In the genomic region with DNA sequence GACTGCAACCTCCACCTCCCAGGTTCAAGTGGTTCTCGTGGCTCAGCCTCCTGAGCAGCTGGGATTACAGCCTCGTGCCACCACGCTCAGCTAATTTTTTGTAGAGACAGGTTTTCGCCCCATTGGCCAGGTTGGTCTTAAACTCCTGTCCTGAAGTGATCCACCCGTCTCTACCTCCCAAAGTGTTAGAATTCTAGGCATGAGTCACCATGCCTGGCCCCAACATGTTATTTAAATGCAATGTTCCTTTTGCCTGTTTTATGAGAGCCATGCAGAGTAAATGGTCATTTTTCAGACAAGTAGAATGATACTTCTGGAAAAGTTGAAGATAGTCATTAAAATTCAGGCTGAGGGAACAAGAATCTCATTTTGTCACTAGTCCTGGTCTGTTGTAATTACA, we compare ENCODE assay signal across 18 cellular contexts. TPM values are rescaled to one million over a fixed set of nuclear protein-coding genes. Genes with fewer than 3 reads are reported as not detected.
DNase-seq lines count a peak whose midpoint lies in the region; ATAC-seq and TF ChIP-seq lines count a peak whose summit lies in the region.
"Had no signal": no experiment of that assay in that cellular context is flagged by ENCODE, and none has a peak within 500 bp of the region (broad histone marks: within the 10 kb centered on the region; RNA-seq: fewer than 3 reads in every experiment).

No MANE protein-coding gene starts in this region.

- H3K4me2 ChIP-seq in mammary epithelial cell (ENCODE audit: insufficient read depth, low read depth, low read length) = no peak overlapping the region

- H3K9ac ChIP-seq in mammary epithelial cell (ENCODE audit: insufficient read depth, low read length) = no peak overlapping the region
- H3K9ac ChIP-seq: BLaER1 treated with 17β-estradiol and CSF1 and Interleukin-3, amounts not matched to agents 10 nM and 100 nM had no signal

- ATAC-seq in Right ventricle myocardium inferior = no peak
- no peak for ATAC-seq in left ventricle myocardium superior
- peak; percentile 70 for ATAC-seq in foreskin keratinocyte
- ATAC-seq in HG02970 (IDR thresholded peaks at IDR 0.05; ENCODE audit: low FRiP score, unreplicated experiment) = no peak
- ATAC-seq: CD8-positive, alpha-beta T cell; GM12878 had no signal

- H3K9me3 ChIP-seq in mammary epithelial cell (replicated peaks; ENCODE audit: insufficient read depth, low read length) = peaks cover 3% of the 10 kb centered on the region
- H3K9me3 ChIP-seq in tibial artery = no peaks in the 10 kb centered on the region

- no peak for TF ChIP-seq CTCF in mammary epithelial cell (conservative IDR thresholded peaks at IDR 0.05 in 1 of 2, IDR thresholded peaks at IDR 0.05 in 1 of 2; ENCODE audit: extremely low read depth in 1 of 2, insufficient read depth in 1 of 2, low read depth in 1 of 2, low read length in 2 of 2)
- no peak for TF ChIP-seq CTCF in foreskin keratinocyte (conservative IDR thresholded peaks at IDR 0.05)
- TF ChIP-seq CTCF in tibial artery (IDR thresholded peaks at IDR 0.05) = no peak
- TF ChIP-seq CTCF in type B pancreatic cell (conservative IDR thresholded peaks at IDR 0.05) = no peak

- no peaks in the 10 kb centered on the region for H3K9me3 Mint-ChIP-seq in type B pancreatic cell
- H3K9me3 Mint-ChIP-seq: CD8-positive, alpha-beta T cell; IgD-negative memory B cell had no signal

- H3K4me3 Mint-ChIP-seq in type B pancreatic cell = no peak overlapping the region
- H3K4me3 Mint-ChIP-seq: B cell; CD8-positive, alpha-beta T cell; H9; IgD-negative memory B cell had no signal

- no TSS peak for BruUV-seq in mammary epithelial cell (replicated peaks; lab: Mats Ljungman, UMichigan)

- in situ Hi-C loops in mammary epithelial cell (cut with MboI; ENCODE audit: low sequenced_read_pairs in 2 of 2) = no loop called here

- H2AFZ ChIP-seq in mammary epithelial cell (ENCODE audit: low read depth, low read length) = no peak overlapping the region

- H3K79me2 ChIP-seq in mammary epithelial cell (ENCODE audit: insufficient read depth, low read length) = no peaks in the 10 kb centered on the region

- H3K27ac Mint-ChIP-seq in type B pancreatic cell = no peak overlapping the region
- H3K27ac Mint-ChIP-seq: B cell; CD8-positive, alpha-beta T cell; IgD-negative memory B cell had no signal

- WGBS in mammary epithelial cell (ENCODE audit: low coverage, missing lambda C conversion rate) = 73% methylated on average over 5 of the region's 5 CpGs

- peaks cover 27% of the 10 kb centered on the region for H3K27me3 Mint-ChIP-seq in type B pancreatic cell

- DNase-seq in Right ventricle myocardium inferior (ENCODE audit: missing footprints) (peak; percentile 17), left ventricle myocardium superior (no peak), mammary epithelial cell (peak; percentile 25), foreskin keratinocyte (peak; percentile 30 to 51), tibial artery (no peak), type B pancreatic cell (ENCODE audit: extremely low spot score, unreplicated experiment) (no peak), NCI-H1694 (lab: John Stamatoyannopoulos, UW) (no peak)
- DNase-seq: 8988T; Calu3; CD8-positive, alpha-beta T cell; DMS79 treated with DMSO at 0.1 percent for 48 hours; EL; H9 had no signal

- no peaks in the 10 kb centered on the region for H3K36me3 Mint-ChIP-seq in type B pancreatic cell
- H3K36me3 Mint-ChIP-seq: CD8-positive, alpha-beta T cell had no signal

- H3K4me1 Mint-ChIP-seq in type B pancreatic cell (ENCODE audit: unreplicated experiment) = peaks cover 32% of the 10 kb centered on the region

- dilution Hi-C loops in mammary epithelial cell (cut with HindIII; ENCODE audit: low sequenced_read_pairs) = no loop called here

- H4K20me1 ChIP-seq in mammary epithelial cell (ENCODE audit: insufficient read depth, low read length) = no peaks in the 10 kb centered on the region

- H3K27me3 ChIP-seq in mammary epithelial cell (ENCODE audit: insufficient read depth, low read length) (no peaks in the 10 kb centered on the region), foreskin keratinocyte (no peaks in the 10 kb centered on the region), tibial artery (peaks cover 0 to 35% of the 10 kb centered on the region in 2 donors)

- H3K36me3 ChIP-seq in mammary epithelial cell (ENCODE audit: insufficient read depth, low read length) (no peaks in the 10 kb centered on the region), tibial artery (no peaks in the 10 kb centered on the region)
- H3K36me3 ChIP-seq: BLaER1 treated with 17β-estradiol and CSF1 and Interleukin-3, amounts not matched to agents 10 nM and 100 nM had no signal

- CTCF ChIA-PET in mammary epithelial cell (lab: Charles Lee; ENCODE audit: low non-redundant PET) = no interaction called here

- H3K4me1 ChIP-seq in mammary epithelial cell (ENCODE audit: insufficient read depth, low read length) (peaks cover 12% of the 10 kb centered on the region), foreskin keratinocyte (peaks cover 5% of the 10 kb centered on the region), tibial artery (peaks cover 0 to 18% (median 8%) of the 10 kb centered on the region in 4 donors)

- intact Hi-C loops in Right ventricle myocardium inferior (cut with DNase I) = no loop called here
- intact Hi-C loops in left ventricle myocardium superior (cut with micrococcal nuclease) = no loop called here
- intact Hi-C loops in mammary epithelial cell (cut with micrococcal nuclease) = no loop called here
- intact Hi-C loops in tibial artery (cut with DNase I; ENCODE audit: low total_unique reads) = no loop called here

- H3K4me3 ChIP-seq in mammary epithelial cell (replicated peaks in 1 of 3; ENCODE audit: insufficient read depth in 1 of 3, low read depth in 2 of 3, low read length in 3 of 3) (no peak overlapping the region), tibial artery (no peak overlapping the region)
- H3K4me3 ChIP-seq: BLaER1 treated with 17β-estradiol and CSF1 and Interleukin-3, amounts not matched to agents 10 nM and 100 nM; GM12878 had no signal

- H3K27ac ChIP-seq in mammary epithelial cell (ENCODE audit: insufficient read depth, low read depth, low read length) (no peak overlapping the region), foreskin keratinocyte (no peak overlapping the region), tibial artery (no peak overlapping the region)
- H3K27ac ChIP-seq: BLaER1 treated with 17β-estradiol and CSF1 and Interleukin-3, amounts not matched to agents 10 nM and 100 nM had no signal

RNA-seq across cellular contexts. Expression of gene RPS6KA2, which starts 43.8 kb away (rescaled TPM):
- total RNA-seq in Right ventricle myocardium inferior = 55.5 TPM
- 63.4 TPM for total RNA-seq in left ventricle myocardium superior
- 10 to 100 TPM; 47.8 to 48.8 TPM for total RNA-seq in mammary epithelial cell
- polyA plus RNA-seq in mammary epithelial cell = 28.0 TPM
- 115 TPM for polyA minus RNA-seq in mammary epithelial cell
- total RNA-seq in foreskin keratinocyte = 8.3 and 8.9 TPM in 2 replicates
- polyA plus RNA-seq in foreskin keratinocyte = 2.9 and 3.2 TPM in 2 replicates
- total RNA-seq in type B pancreatic cell (ENCODE audit: low replicate concordance) = 23.8 and 39.1 TPM in 2 replicates

Comparison
In these comparisons a context has a peak if more than half of its experiments do, and no peak if none do; other contexts are left out.
1. DNase-seq: peak in Right ventricle myocardium inferior (single experiment), mammary epithelial cell (single experiment) and foreskin keratinocyte (2 of 2); none in left ventricle myocardium superior (single experiment), tibial artery (0 of 2), type B pancreatic cell (single experiment) and NCI-H1694 (single experiment).